In genomic region chr11:69656536-69657455, GRCh38 we compare ENCODE assay signal across 16 cellular contexts. TPM values are rescaled to one million over a fixed set of nuclear protein-coding genes. Genes with fewer than 3 reads are reported as not detected.
DNase-seq lines count a peak whose midpoint lies in the region; ATAC-seq and TF ChIP-seq lines count a peak whose summit lies in the region.
"Had no signal": no experiment of that assay in that cellular context is flagged by ENCODE, and none has a peak within 500 bp of the region (broad histone marks: within the 10 kb centered on the region; RNA-seq: fewer than 3 reads in every experiment).

No MANE protein-coding gene starts in this region.

- TF ChIP-seq CTCF in endodermal cell (conservative IDR thresholded peaks at IDR 0.05), result no peak
- no peak for TF ChIP-seq CTCF in neural crest cell (conservative IDR thresholded peaks at IDR 0.05)

- peaks cover 5% of the 10 kb centered on the region for H3K4me1 ChIP-seq in endodermal cell (ENCODE audit: control insufficient read depth, insufficient read depth, low read length)

- peaks cover 5% of the 10 kb centered on the region for H3K36me3 ChIP-seq in endodermal cell (ENCODE audit: control insufficient read depth, insufficient read depth, low read length)

- WGBS in endodermal cell (ENCODE audit: insufficient coverage in 1 of 2, insufficient read length in 1 of 2), 2 experiments, result 93 to 94% methylated on average over 10 to 20 of the region's 20 CpGs

- H3K4me3 Mint-ChIP-seq in endodermal cell (no peak overlapping the region), neural crest cell (peak overlapping the region; percentile 60)
- H3K4me3 Mint-ChIP-seq: activated T-cell treated with anti-CD3 and anti-CD28 coated beads, Interleukin-2, amount 50 U/mL, for 72 hours had no signal

- H3K4me1 Mint-ChIP-seq in endodermal cell, result peaks cover 14% of the 10 kb centered on the region
- H3K4me1 Mint-ChIP-seq in neural crest cell, result peaks cover 49% of the 10 kb centered on the region

- H3K9ac ChIP-seq in endodermal cell (ENCODE audit: extremely low read depth, low read length, poor library complexity, severe bottlenecking), result no peak overlapping the region

- H3K27ac Mint-ChIP-seq in endodermal cell, result peak overlapping the region; percentile 91
- H3K27ac Mint-ChIP-seq in neural crest cell (ENCODE audit: unreplicated experiment), result peak overlapping the region; percentile 86
- H3K27ac Mint-ChIP-seq: activated T-cell treated with anti-CD3 and anti-CD28 coated beads, Interleukin-2, amount 50 U/mL, for 72 hours had no signal

- H3K36me3 Mint-ChIP-seq in endodermal cell (ENCODE audit: low read depth), result peaks cover 20% of the 10 kb centered on the region
- peaks cover 9% of the 10 kb centered on the region for H3K36me3 Mint-ChIP-seq in neural crest cell (ENCODE audit: low read depth)

- DNase-seq in D341Med (ENCODE audit: low spot score) (peak; percentile 27), LHCN-M2 (ENCODE audit: low read depth) (peak; percentile 36), endodermal cell (peak; percentile 57), neural crest cell (ENCODE audit: low read depth, low spot score) (no peak), H4 (ENCODE audit: low spot score) (no peak), GF-D8 (lab: John Stamatoyannopoulos, UW) (no peak)
- DNase-seq: activated CD4-positive, alpha-beta T cell treated with anti-CD3 and anti-CD28 coated beads, Interleukin-2, amount 50 U/mL, for 48 hours; activated T-cell treated with anti-CD3 and anti-CD28 coated beads, Interleukin-2, amount 50 U/mL, for 72 hours; BE2C; hypothalamus; NCI-H1092 treated with DMSO at 0.1 percent for 48 hours; NCI-H774; PC-9 had no signal

- H3K9me3 Mint-ChIP-seq in endodermal cell, result no peaks in the 10 kb centered on the region
- H3K9me3 Mint-ChIP-seq in neural crest cell, result no peaks in the 10 kb centered on the region
- H3K9me3 Mint-ChIP-seq: activated T-cell treated with anti-CD3 and anti-CD28 coated beads, Interleukin-2, amount 50 U/mL, for 72 hours had no signal

- no peak for ATAC-seq in GM21528 (IDR thresholded peaks at IDR 0.05; ENCODE audit: low FRiP score, unreplicated experiment)
- ATAC-seq: activated T-cell treated with anti-CD3 and anti-CD28 coated beads, Interleukin-2, amount 50 U/mL, for 72 hours had no signal

- no peaks in the 10 kb centered on the region for H3K27me3 ChIP-seq in endodermal cell (ENCODE audit: control insufficient read depth, insufficient read depth, low read length, poor library complexity, severe bottlenecking)
- H3K27me3 ChIP-seq: BE2C, tibial artery had no signal

- H3K27ac ChIP-seq in endodermal cell (ENCODE audit: low read depth, low read length), result peak overlapping the region; percentile 98
- H3K27ac ChIP-seq: PC-9, tibial artery had no signal

- no peaks in the 10 kb centered on the region for H3K27me3 Mint-ChIP-seq in endodermal cell (ENCODE audit: insufficient read depth)
- peaks cover 18% of the 10 kb centered on the region for H3K27me3 Mint-ChIP-seq in neural crest cell (ENCODE audit: low read depth)

- H3K4me3 ChIP-seq in endodermal cell (ENCODE audit: low read length), result no peak overlapping the region
- H3K4me3 ChIP-seq: PC-9, smooth muscle cell, tibial artery had no signal

- no peaks in the 10 kb centered on the region for H3K9me3 ChIP-seq in endodermal cell (ENCODE audit: control insufficient read depth, low read length)
- H3K9me3 ChIP-seq: BE2C, tibial artery had no signal

RNA-seq across cellular contexts. Expression of gene CCND1, which starts 15.8 kb away (rescaled TPM):
- total RNA-seq in LHCN-M2 (2014; rRNA removed), result 684 and 770 TPM in 2 replicates
- polyA plus RNA-seq in LHCN-M2 (2012), result 727 TPM
- total RNA-seq in endodermal cell, result 100 to 1,000 TPM in 1 of 2 donors, 10 to 100 TPM in 1; 65.7 to 214 TPM
- 203 TPM for polyA plus RNA-seq in endodermal cell (2013, experiment 1 of 2)
- 171 TPM for polyA plus RNA-seq in endodermal cell (2013, experiment 2 of 2)
- 344 and 350 TPM in 2 replicates for total RNA-seq in neural crest cell
- total RNA-seq in H4 (2014; rRNA removed; shearing (Covaris generic)), result 67.5 and 80.4 TPM in 2 replicates

RNA-seq across cellular contexts. Expression of gene LTO1, which starts 18.4 kb away (rescaled TPM):
- total RNA-seq in LHCN-M2 (2014; rRNA removed) (16.8 and 21.9 TPM in 2 replicates), endodermal cell (10 to 100 TPM; 23.2 to 32.2 TPM), neural crest cell (24.7 and 26.6 TPM in 2 replicates)
- polyA plus RNA-seq in LHCN-M2 (2012), result 17.9 TPM
- 20.9 TPM for polyA plus RNA-seq in endodermal cell (2013, experiment 1 of 2)
- polyA plus RNA-seq in endodermal cell (2013, experiment 2 of 2), result 17.8 TPM
- 3.2 and 8.5 TPM in 2 replicates for total RNA-seq in H4 (2014; rRNA removed; shearing (Covaris generic))

RNA-seq across cellular contexts. Expression of gene FGF19, which starts 47.0 kb away (rescaled TPM):
- 0.11 TPM in 1 of 2 replicates, not detected in the other for total RNA-seq in LHCN-M2 (2014; rRNA removed)
- not detected for polyA plus RNA-seq in LHCN-M2 (2012)
- total RNA-seq in endodermal cell, result under 1 TPM; 0.37 to 0.40 TPM
- polyA plus RNA-seq in endodermal cell (2013, experiment 1 of 2), result 4.0 TPM
- 1.9 TPM for polyA plus RNA-seq in endodermal cell (2013, experiment 2 of 2)
- total RNA-seq in neural crest cell, result 0.21 and 0.34 TPM in 2 replicates
- 0.17 TPM in 1 of 2 replicates, not detected in the other for total RNA-seq in H4 (2014; rRNA removed; shearing (Covaris generic))
- total RNA-seq: smooth muscle cell had no signal
- polyA plus RNA-seq: smooth muscle cell had no signal

Comparison
In these comparisons a context has a peak if more than half of its experiments do, and no peak if none do; other contexts are left out.
1. DNase-seq: peak in D341Med (single experiment), LHCN-M2 (single experiment) and endodermal cell (single experiment); none in neural crest cell (single experiment), H4 (single experiment) and GF-D8 (single experiment).